In genomic region chr5:179800071-179800695, GRCh38 we compare ENCODE assay signal across 1 cellular context.
TF ChIP-seq lines count a peak whose summit lies in the region.

No MANE protein-coding gene starts in this region.

TF ChIP-seq in H1, 55 proteins besides CTCF, POLR2A, EP300 and RAD21:
- TF ChIP-seq TBP (IDR thresholded peaks at IDR 0.05; ENCODE audit: low read depth, low read length) (no peak), EZH2 (IDR thresholded peaks at IDR 0.05; ENCODE audit: low read depth, low read length, severe bottlenecking) (no peak), BRCA1 (IDR thresholded peaks at IDR 0.05; ENCODE audit: low read depth, low read length) (no peak), BACH1 (IDR thresholded peaks at IDR 0.05; ENCODE audit: low read length) (no peak), SRF (IDR thresholded peaks at IDR 0.05; ENCODE audit: low read depth, low read length) (no peak), CHD7 (IDR thresholded peaks at IDR 0.05; ENCODE audit: insufficient replicate concordance, low read length) (no peak), CEBPB (IDR thresholded peaks at IDR 0.05; ENCODE audit: low read depth, low read length) (no peak), POU5F1 (IDR thresholded peaks at IDR 0.05; ENCODE audit: low read depth, low read length) (no peak), MAFK (IDR thresholded peaks at IDR 0.05; ENCODE audit: low read depth, low read length) (no peak), KDM5A (IDR thresholded peaks at IDR 0.05; ENCODE audit: low read length) (no peak), SUZ12 (IDR thresholded peaks at IDR 0.05; ENCODE audit: low read length) (no peak), KDM4A (IDR thresholded peaks at IDR 0.05; ENCODE audit: low read depth, low read length, severe bottlenecking) (no peak), SIX5 (IDR thresholded peaks at IDR 0.05; ENCODE audit: low read depth, low read length) (no peak), JUN (IDR thresholded peaks at IDR 0.05; ENCODE audit: low read depth, low read length) (no peak), CHD1 (IDR thresholded peaks at IDR 0.05; ENCODE audit: low read depth, low read length) (no peak), SP1 (IDR thresholded peaks at IDR 0.05; ENCODE audit: low read depth, low read length) (no peak), JUND (IDR thresholded peaks at IDR 0.05; ENCODE audit: low read length) (no peak), RFX5 (IDR thresholded peaks at IDR 0.05; ENCODE audit: borderline replicate concordance, low read depth, low read length) (no peak), SIN3A (conservative IDR thresholded peaks at IDR 0.05 in 1 of 2, IDR thresholded peaks at IDR 0.05 in 1 of 2; ENCODE audit: low read depth in 1 of 2, low read length in 2 of 2) (no peak)
- TF ChIP-seq, protein P1, sequence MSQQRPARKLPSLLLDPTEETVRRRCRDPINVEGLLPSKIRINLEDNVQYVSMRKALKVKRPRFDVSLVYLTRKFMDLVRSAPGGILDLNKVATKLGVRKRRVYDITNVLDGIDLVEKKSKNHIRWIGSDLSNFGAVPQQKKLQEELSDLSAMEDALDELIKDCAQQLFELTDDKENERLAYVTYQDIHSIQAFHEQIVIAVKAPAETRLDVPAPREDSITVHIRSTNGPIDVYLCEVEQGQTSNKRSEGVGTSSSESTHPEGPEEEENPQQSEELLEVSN (IDR thresholded peaks at IDR 0.05) = no peak
